8 cellular contexts compared by ENCODE assay signal in genomic region chr13:76667551-76667950, GRCh38.
DNase-seq lines count a peak whose midpoint lies in the region; ATAC-seq, FAIRE-seq and TF ChIP-seq lines count a peak whose summit lies in the region.

No MANE protein-coding gene starts in this region.

- POLR2A ChIA-PET in HEK293T (lab: Yijun Ruan, JAX): interaction anchor here (0.7 kb wide), 1 partner anchor 92 kb away, joined by 3 read pairs; no protein-coding TSS in a partner anchor

- peak; percentile 63 for DNase-seq in GDM1 (lab: John Stamatoyannopoulos, UW)
- DNase-seq in LNCaP clone FGC (ENCODE audit: low read depth): peak; percentile 3
- peak; percentile 89 for DNase-seq in choroid plexus epithelial cell (ENCODE audit: low read depth)
- peak in 1 of 5 donors; percentile 40 for DNase-seq in ovary
- DNase-seq in suprapubic skin (ENCODE audit: low spot score in 2 of 2): no peak
- no peak for DNase-seq in HEK293T (ENCODE audit: extremely low spot score)
- DNase-seq in GM12891 (ENCODE audit: insufficient read length, low spot score): no peak

- H3K4me1 ChIP-seq in ovary (ENCODE audit: insufficient read depth) (peaks cover 6% of the 10 kb centered on the region), suprapubic skin (peaks cover 10% of the 10 kb centered on the region)

- H3K36me3 ChIP-seq in ovary (no peaks in the 10 kb centered on the region), suprapubic skin (no peaks in the 10 kb centered on the region)

- no peak for FAIRE-seq in GM12891 (lab: Jason Lieb, UNC)

- H3K9me3 ChIP-seq in ovary (no peaks in the 10 kb centered on the region), suprapubic skin (no peaks in the 10 kb centered on the region)

- H3K27me3 ChIP-seq in ovary (no peaks in the 10 kb centered on the region), suprapubic skin (no peaks in the 10 kb centered on the region)

- no peak overlapping the region for H3K4me3 ChIP-seq in LNCaP clone FGC (ENCODE audit: low read depth, low read length)
- no peak overlapping the region for H3K4me3 ChIP-seq in choroid plexus epithelial cell (ENCODE audit: low read depth, low read length)
- no peak overlapping the region for H3K4me3 ChIP-seq in ovary
- H3K4me3 ChIP-seq in suprapubic skin: no peak overlapping the region

- CTCF ChIA-PET in HEK293T (lab: Yijun Ruan, JAX): interaction anchor here (0.8 to 2.3 kb wide), 2 partner anchors 217 to 236 kb away, joined by 4 to 10 read pairs; no protein-coding TSS in a partner anchor

- ATAC-seq in HG03039 (IDR thresholded peaks at IDR 0.05; ENCODE audit: unreplicated experiment): no peak

- no peak for TF ChIP-seq POLR2A in ovary (IDR thresholded peaks at IDR 0.05)
- no peak for TF ChIP-seq POLR2A in suprapubic skin (IDR thresholded peaks at IDR 0.05)
- no peak for TF ChIP-seq POLR2A in GM12891 (IDR thresholded peaks at IDR 0.05; ENCODE audit: low read depth, low read length)

- no peak overlapping the region for H3K27ac ChIP-seq in ovary
- H3K27ac ChIP-seq in suprapubic skin: no peak overlapping the region

- TF ChIP-seq CTCF in LNCaP clone FGC (IDR thresholded peaks at IDR 0.05; ENCODE audit: control insufficient read depth, extremely low read depth, insufficient read depth) (peak; percentile 43), choroid plexus epithelial cell (conservative IDR thresholded peaks at IDR 0.05; ENCODE audit: low read depth, low read length) (peak; percentile 55), ovary (IDR thresholded peaks at IDR 0.05) (peak in 2 of 3 donors; percentile 32 to 35), suprapubic skin (IDR thresholded peaks at IDR 0.05) (no peak)

- intact Hi-C loops in ovary (cut with DNase I): no loop called here

- no peak for TF ChIP-seq EP300 in ovary (IDR thresholded peaks at IDR 0.05)
- TF ChIP-seq EP300 in suprapubic skin (IDR thresholded peaks at IDR 0.05): no peak

TF ChIP-seq in HEK293T, 16 proteins besides CTCF, POLR2A, EP300 and RAD21:
- TF ChIP-seq BHLHE40 (IDR thresholded peaks at IDR 0.05; ENCODE audit: borderline replicate concordance) (no peak), L3MBTL2 (conservative IDR thresholded peaks at IDR 0.05) (no peak), CTBP1 (IDR thresholded peaks at IDR 0.05; ENCODE audit: borderline replicate concordance) (no peak), ELF4 (IDR thresholded peaks at IDR 0.05) (no peak), SP1 (IDR thresholded peaks at IDR 0.05) (no peak), HDGF (IDR thresholded peaks at IDR 0.05; ENCODE audit: borderline replicate concordance) (no peak), FOXK2 (IDR thresholded peaks at IDR 0.05) (no peak)

TF ChIP-seq in GM12891, 5 proteins besides CTCF, POLR2A, EP300 and RAD21:
- TF ChIP-seq POU2F2 (IDR thresholded peaks at IDR 0.05; ENCODE audit: low read depth, low read length) (no peak), PAX5 (IDR thresholded peaks at IDR 0.05; ENCODE audit: insufficient read depth, low read length, severe bottlenecking) (no peak), SPI1 (IDR thresholded peaks at IDR 0.05; ENCODE audit: low read depth, low read length) (no peak), TAF1 (IDR thresholded peaks at IDR 0.05; ENCODE audit: low read depth, low read length) (no peak), POLR2AphosphoS5 (IDR thresholded peaks at IDR 0.05; ENCODE audit: low read depth, low read length) (no peak)

Comparison
In these comparisons a context has a peak if more than half of its experiments do, and no peak if none do; other contexts are left out.
1. DNase-seq: peak in GDM1 (single experiment), LNCaP clone FGC (single experiment) and choroid plexus epithelial cell (single experiment); none in suprapubic skin (0 of 2), HEK293T (single experiment) and GM12891 (single experiment).
2. CTCF ChIP-seq: peak in LNCaP clone FGC (single experiment), choroid plexus epithelial cell (single experiment) and ovary (2 of 3); none in suprapubic skin (0 of 2).